26 cellular contexts compared by ENCODE assay signal in genomic region chr1:84584126-84584525, GRCh38. TPM values are rescaled to one million over a fixed set of nuclear protein-coding genes. Genes with fewer than 3 reads are reported as not detected.
DNase-seq lines count a peak whose midpoint lies in the region; ATAC-seq, FAIRE-seq and TF ChIP-seq lines count a peak whose summit lies in the region.
"Had no signal": no experiment of that assay in that cellular context is flagged by ENCODE, and none has a peak within 500 bp of the region (broad histone marks: within the 10 kb centered on the region; RNA-seq: fewer than 3 reads in every experiment).

No MANE protein-coding gene starts in this region.

- no peak overlapping the region for H4K91ac ChIP-seq in H1 (replicated peaks; ENCODE audit: insufficient read length, low read length)

- H3K4ac ChIP-seq in H1 (replicated peaks; ENCODE audit: insufficient read length, low read depth, low read length), result no peak overlapping the region

- 0 out of 2 replicates have a peak overlapping the region, but pooled peaks have one; percentile 41 for H2BK5ac ChIP-seq in H1 (ENCODE audit: low read depth, low read length)

- intact Hi-C loops in heart right ventricle (cut with DNase I) (loop anchor here in 1 of 10 donors (10.0 kb wide), 1 partner anchor 61 kb away; no protein-coding TSS in a partner anchor), right cardiac atrium (cut with DNase I) (no loop called here)

- H3K4me1 ChIP-seq in heart right ventricle, result peaks cover 0 to 22% (median 14%) of the 10 kb centered on the region in 9 donors
- H3K4me1 ChIP-seq in right cardiac atrium (ENCODE audit: control insufficient read depth, insufficient read depth, low read length), result no peaks in the 10 kb centered on the region
- peaks cover 3 to 13% (median 8%) of the 10 kb centered on the region in 4 experiments for H3K4me1 ChIP-seq in H1 (replicated peaks in 1 of 4; ENCODE audit: control insufficient read depth in 3 of 4, insufficient read depth in 4 of 4, low read length in 3 of 4)
- H3K4me1 ChIP-seq: Peyer's patch had no signal

- H3K56ac ChIP-seq in H1 (replicated peaks; ENCODE audit: insufficient read length, low read depth, low read length), result no peak overlapping the region

- no peaks in the 10 kb centered on the region for H3K79me2 ChIP-seq in H1 (ENCODE audit: control insufficient read depth in 1 of 2, insufficient read depth in 2 of 2, low read length in 2 of 2)

- no peak overlapping the region for H3K14ac ChIP-seq in H1 (ENCODE audit: insufficient read length)

- H3K9me3 ChIP-seq in heart right ventricle, result no peaks in the 10 kb centered on the region
- no peaks in the 10 kb centered on the region for H3K9me3 ChIP-seq in right cardiac atrium (ENCODE audit: control insufficient read depth, low read length)
- no peaks in the 10 kb centered on the region for H3K9me3 ChIP-seq in H1 (ENCODE audit: insufficient read depth in 2 of 2, low read depth in 1 of 2, low read length in 1 of 2)
- H3K9me3 ChIP-seq: Peyer's patch, thoracic aorta had no signal

- no peak overlapping the region for H2BK120ac ChIP-seq in H1 (replicated peaks; ENCODE audit: low read depth, low read length)

- TF ChIP-seq CTCF in heart right ventricle (IDR thresholded peaks at IDR 0.05) (no peak), H1 (IDR thresholded peaks at IDR 0.05; ENCODE audit: control extremely low read depth in 1 of 3, insufficient read depth in 1 of 3, low read depth in 1 of 3, low read length in 3 of 3) (no peak)

- H3K79me1 ChIP-seq in H1 (ENCODE audit: low read depth, low read length), result no peaks in the 10 kb centered on the region

- no peak overlapping the region for H2BK20ac ChIP-seq in H1 (ENCODE audit: low read length)

- H3K4me3 Mint-ChIP-seq in stimulated activated memory B cell treated with anti-CD40 and anti-IgM and Interleukin-4, amounts not matched to agents 10 μg/mL and 1 μg/mL and 100 μg/mL, for 72 hours, result no peak overlapping the region
- H3K4me3 Mint-ChIP-seq: activated CD8-positive, alpha-beta T cell treated with anti-CD3 and anti-CD28 coated beads, Interleukin-2, amount 10 ng/mL, durations not matched to agents 7 days and 5 days; natural killer cell treated with Interleukin-12 subunit alpha and Interleukin-12 subunit beta and Interleukin-15 and Interleukin-18, amount 100 ng/mL, for 72 hours had no signal

- H3K27me3 ChIP-seq in heart right ventricle (no peaks in the 10 kb centered on the region), right cardiac atrium (ENCODE audit: control insufficient read depth, insufficient read depth) (no peaks in the 10 kb centered on the region), H1 (replicated peaks in 1 of 4; ENCODE audit: control insufficient read depth in 3 of 4, extremely low read depth in 1 of 4, insufficient read depth in 3 of 4, low read length in 3 of 4) (no peaks in the 10 kb centered on the region)
- H3K27me3 ChIP-seq: BLaER1 treated with 17β-estradiol and CSF1 and Interleukin-3, amounts not matched to agents 10 nM and 100 nM; dorsolateral prefrontal cortex; Peyer's patch had no signal

- H3K4me3 ChIP-seq in heart right ventricle (no peak overlapping the region), right cardiac atrium (ENCODE audit: low read length) (no peak overlapping the region), H1 (ENCODE audit: extremely low read depth in 1 of 4, insufficient read depth in 2 of 4, low read depth in 3 of 4, low read length in 4 of 4) (peak overlapping the region in 2 of 4 experiments; percentile 11 to 20; a peak in 1 of 8 replicates)
- H3K4me3 ChIP-seq: BLaER1 treated with 17β-estradiol and CSF1 and Interleukin-3, amounts not matched to agents 10 nM and 100 nM; dorsolateral prefrontal cortex; Peyer's patch; thoracic aorta had no signal

- no peak overlapping the region for H3K9ac ChIP-seq in H1 (replicated peaks in 1 of 4; ENCODE audit: extremely low read depth in 1 of 4, low read depth in 3 of 4, low read length in 3 of 4)
- H3K9ac ChIP-seq: BLaER1 treated with 17β-estradiol and CSF1 and Interleukin-3, amounts not matched to agents 10 nM and 100 nM had no signal

- H2AK5ac ChIP-seq in H1 (ENCODE audit: low read depth, low read length), result no peak overlapping the region

- POLR2A ChIA-PET in H1 (lab: Charles Lee; ENCODE audit: partially characterized antibody), result no interaction called here

- H3K36me3 ChIP-seq in heart right ventricle (no peaks in the 10 kb centered on the region), H1 (ENCODE audit: control insufficient read depth in 2 of 4, insufficient read depth in 4 of 4, low read length in 3 of 4) (no peaks in the 10 kb centered on the region)
- H3K36me3 ChIP-seq: Peyer's patch, thoracic aorta had no signal

- H3K23me2 ChIP-seq in H1 (ENCODE audit: low read depth, low read length), result no peaks in the 10 kb centered on the region

- H3K18ac ChIP-seq in H1 (ENCODE audit: extremely low read depth, low read length), result no peak overlapping the region; the same call in 1 of the 2 replicates

- FAIRE-seq in H1 (lab: Jason Lieb, UNC), result no peak
- FAIRE-seq: D721Med, GM18507, kidney had no signal

- no peak for TF ChIP-seq POLR2A in H1 (IDR thresholded peaks at IDR 0.05; ENCODE audit: control extremely low read depth in 1 of 2, low read depth in 2 of 2, low read length in 2 of 2)

- H4K20me1 ChIP-seq in H1 (replicated peaks in 1 of 2; ENCODE audit: control insufficient read depth in 1 of 2, insufficient read depth in 2 of 2, low read length in 2 of 2), result no peaks in the 10 kb centered on the region
- H4K20me1 ChIP-seq: BLaER1 treated with 17β-estradiol and CSF1 and Interleukin-3, amounts not matched to agents 10 nM and 100 nM had no signal

- no peak overlapping the region; the same call in 1 of the 2 replicates for H2AFZ ChIP-seq in H1 (ENCODE audit: low read length)

- H3K9me3 Mint-ChIP-seq in stimulated activated memory B cell treated with anti-CD40 and anti-IgM and Interleukin-4, amounts not matched to agents 10 μg/mL and 1 μg/mL and 100 μg/mL, for 72 hours, result peaks cover 3% of the 10 kb centered on the region
- H3K9me3 Mint-ChIP-seq: natural killer cell treated with Interleukin-12 subunit alpha and Interleukin-12 subunit beta and Interleukin-15 and Interleukin-18, amount 100 ng/mL, for 72 hours had no signal

- no peak overlapping the region for H4K8ac ChIP-seq in H1 (ENCODE audit: extremely low read depth, insufficient read depth, low read length)

- peak overlapping the region in 6 of 10 donors; percentile 15 to 80 (median 46) for H3K27ac ChIP-seq in heart right ventricle
- H3K27ac ChIP-seq in right cardiac atrium (ENCODE audit: low read length), result no peak overlapping the region
- H3K27ac ChIP-seq in H1 (ENCODE audit: low read depth, low read length), result no peak overlapping the region
- H3K27ac ChIP-seq: BLaER1 treated with 17β-estradiol and CSF1 and Interleukin-3, amounts not matched to agents 10 nM and 100 nM; Peyer's patch; thoracic aorta; VCaP had no signal

- no peaks in the 10 kb centered on the region for H3K27me3 Mint-ChIP-seq in stimulated activated memory B cell treated with anti-CD40 and anti-IgM and Interleukin-4, amounts not matched to agents 10 μg/mL and 1 μg/mL and 100 μg/mL, for 72 hours

- TF ChIP-seq RAD21 in H1 (IDR thresholded peaks at IDR 0.05 in 1 of 2, conservative IDR thresholded peaks at IDR 0.05 in 1 of 2; ENCODE audit: low read depth in 2 of 2, low read length in 2 of 2), result no peak

- H4K5ac ChIP-seq in H1 (ENCODE audit: insufficient read length, low read depth, low read length), result no peak overlapping the region

- peak overlapping the region; percentile 58 for H3K27ac Mint-ChIP-seq in stimulated activated memory B cell treated with anti-CD40 and anti-IgM and Interleukin-4, amounts not matched to agents 10 μg/mL and 1 μg/mL and 100 μg/mL, for 72 hours
- H3K27ac Mint-ChIP-seq: activated CD8-positive, alpha-beta T cell treated with anti-CD3 and anti-CD28 coated beads, Interleukin-2, amount 10 ng/mL, durations not matched to agents 7 days and 5 days; natural killer cell treated with Interleukin-12 subunit alpha and Interleukin-12 subunit beta and Interleukin-15 and Interleukin-18, amount 100 ng/mL, for 72 hours had no signal

- TF ChIP-seq EP300 in H1 (IDR thresholded peaks at IDR 0.05; ENCODE audit: borderline replicate concordance in 1 of 2, low read depth in 2 of 2, low read length in 2 of 2), result no peak

- peaks cover 9% of the 10 kb centered on the region for H3K36me3 Mint-ChIP-seq in stimulated activated memory B cell treated with anti-CD40 and anti-IgM and Interleukin-4, amounts not matched to agents 10 μg/mL and 1 μg/mL and 100 μg/mL, for 72 hours
- H3K36me3 Mint-ChIP-seq: natural killer cell treated with Interleukin-12 subunit alpha and Interleukin-12 subunit beta and Interleukin-15 and Interleukin-18, amount 100 ng/mL, for 72 hours had no signal

- H2BK12ac ChIP-seq in H1 (ENCODE audit: low read depth, low read length), result peak overlapping the region; percentile 55; the same call in 1 of the 2 replicates

- DNase-seq in heart right ventricle, result no peak
- no peak for DNase-seq in right cardiac atrium
- DNase-seq in H1 (ENCODE audit: low read depth in 1 of 2, low spot score in 2 of 2), result no peak
- no peak for DNase-seq in Kasumi-1 (lab: John Stamatoyannopoulos, UW)
- DNase-seq: activated CD8-positive, alpha-beta T cell treated with anti-CD3 and anti-CD28 coated beads, Interleukin-2, amount 10 ng/mL, durations not matched to agents 7 days and 5 days; activated T-cell treated with anti-CD3 and anti-CD28 coated beads, Interleukin-2, amount 50 U/mL, for 1 hour; caudate nucleus; dorsolateral prefrontal cortex; H7; kidney; NCI-H146; NCI-H774; Peyer's patch; posterior cingulate gyrus; stimulated activated CD4-positive, alpha-beta T cell treated with anti-CD3 and anti-CD28 coated beads, Interleukin-1b, Interleukin-23, amount 100 ng/mL, for 48 hours; stimulated activated naive CD4-positive, alpha-beta T cell had no signal

- WGBS in heart right ventricle, 2 donors, result 49 to 79% methylated on average over 2 of the region's 2 CpGs
- 56% methylated on average over 2 of the region's 2 CpGs for WGBS in right cardiac atrium
- WGBS in H1 (ENCODE audit: extremely low coverage in 1 of 2, insufficient coverage in 1 of 2, insufficient read length in 1 of 2, insufficient replicate concordance in 2 of 2, low coverage in 1 of 2, low lambda C conversion rate in 2 of 2, missing lambda C conversion rate in 1 of 2), 2 experiments, result 62% methylated on average over 2 of the region's 2 CpGs; no CpG with 5 or more reads in 1 of the 2 experiments

- no peak overlapping the region for H3K23ac ChIP-seq in H1 (ENCODE audit: insufficient read length)

- ATAC-seq in heart right ventricle (peak in 2 of 8 donors; percentile 8 to 37), right cardiac atrium (no peak), HG03442 (IDR thresholded peaks at IDR 0.05; ENCODE audit: unreplicated experiment) (peak; percentile 55), GM18498 (IDR thresholded peaks at IDR 0.05; ENCODE audit: unreplicated experiment) (no peak), HG03457 (IDR thresholded peaks at IDR 0.05; ENCODE audit: unreplicated experiment) (no peak)
- peak; percentile 34 for ATAC-seq in stimulated activated memory B cell treated with anti-CD40 and anti-IgM and Interleukin-4, amounts not matched to agents 10 μg/mL and 1 μg/mL and 100 μg/mL, for 72 hours
- ATAC-seq: activated CD8-positive, alpha-beta T cell treated with anti-CD3 and anti-CD28 coated beads, Interleukin-2, amount 10 ng/mL, durations not matched to agents 7 days and 5 days; natural killer cell treated with Interleukin-12 subunit alpha and Interleukin-12 subunit beta and Interleukin-15 and Interleukin-18, amount 100 ng/mL, for 72 hours had no signal

- CTCF ChIA-PET in H1 (lab: Charles Lee; ENCODE audit: partially characterized antibody), result interaction anchor here (1.2 to 2.6 kb wide), 3 partner anchors 19 to 141 kb away, joined by 4 to 13 read pairs (median 8); no protein-coding TSS in a partner anchor

- H3K4me2 ChIP-seq in H1 (ENCODE audit: insufficient read depth in 1 of 2, low read depth in 2 of 2, low read length in 2 of 2), result peak overlapping the region; percentile 7 to 53; a peak in 2 of 4 replicates

- peaks cover 16% of the 10 kb centered on the region for H3K4me1 Mint-ChIP-seq in stimulated activated memory B cell treated with anti-CD40 and anti-IgM and Interleukin-4, amounts not matched to agents 10 μg/mL and 1 μg/mL and 100 μg/mL, for 72 hours

- no peak overlapping the region for H2BK15ac ChIP-seq in H1 (ENCODE audit: low read length)

RNA-seq across cellular contexts. Expression of gene CTBS, which starts 9.9 kb away (rescaled TPM):
- total RNA-seq in heart right ventricle, result 10 to 100 TPM in 1 of 10 donors, 1 to 10 TPM in 9; 5.8 to 13.2 (median 7.3) TPM
- 1 to 10 TPM; 3.5 to 4.2 TPM for polyA plus RNA-seq in heart right ventricle
- total RNA-seq in right cardiac atrium, result 10 to 100 TPM in 3 of 4 donors, 1 to 10 TPM in 1; 8.4 to 13.3 (median 10.9) TPM
- 5.0 TPM for polyA plus RNA-seq in right cardiac atrium
- total RNA-seq in H1 (2021; fragmentation: NEBNext Ultra II Directional; extraction: Animal tissue kit (Norgen Biotek cat#: 25700)), result 4.1 and 4.5 TPM in 2 replicates
- polyA plus RNA-seq in H1 (2011; rRNA removed), result 2.1 and 3.3 TPM in 2 replicates
- polyA plus RNA-seq in H1 (2011; cell fraction: cytosol; rRNA removed), result 3.6 TPM
- polyA plus RNA-seq in H1 (2011; cell fraction: nucleus; rRNA removed), result 1.8 TPM
- polyA plus RNA-seq in H1 (2012, experiment 1 of 2), result 2.1 to 2.8 TPM (median 2.4 TPM) in 4 replicates
- 0.89 TPM for polyA plus RNA-seq in H1 (2012, experiment 2 of 2)
- polyA plus RNA-seq in H1 (2013, experiment 1 of 2), result 5.4 TPM
- polyA plus RNA-seq in H1 (2013, experiment 2 of 2), result 5.5 TPM
- 1.7 and 3.8 TPM in 2 replicates for polyA minus RNA-seq in H1 (2011; rRNA and poly(A)+ RNA removed)
- polyA minus RNA-seq in H1 (2011; cell fraction: cytosol; rRNA and poly(A)+ RNA removed), result 1.1 TPM
- polyA minus RNA-seq in H1 (2011; cell fraction: nucleus; rRNA and poly(A)+ RNA removed), result 7.7 TPM

Comparison
In these comparisons a context has a peak if more than half of its experiments do, and no peak if none do; other contexts are left out.
1. H3K27ac ChIP-seq: peak in heart right ventricle (6 of 10); none in right cardiac atrium (single experiment) and H1 (single experiment).
2. ATAC-seq: peak in HG03442 (single experiment) and stimulated activated memory B cell treated with anti-CD40 and anti-IgM and Interleukin-4, amounts not matched to agents 10 μg/mL and 1 μg/mL and 100 μg/mL, for 72 hours (single experiment); none in right cardiac atrium (0 of 2), GM18498 (single experiment) and HG03457 (single experiment).